1 cellular context compared by ENCODE assay signal in genomic region chr17:79188048-79188447, GRCh38.
A peak's percentile ranks its signal among the peaks of the same experiment; 100 is the strongest.
TF ChIP-seq lines count a peak whose summit lies in the region.

No MANE protein-coding gene starts in this region.

TF ChIP-seq in H1, 55 proteins besides CTCF, POLR2A, EP300 and RAD21 (continued from another document):
- no peak for TF ChIP-seq USF2 (IDR thresholded peaks at IDR 0.05; ENCODE audit: low read length)
- TF ChIP-seq ZNF274 (IDR thresholded peaks at IDR 0.05; ENCODE audit: borderline replicate concordance, extremely low read depth, low read length): no peak
- no peak for TF ChIP-seq MAX (IDR thresholded peaks at IDR 0.05)
- TF ChIP-seq SIN3A (conservative IDR thresholded peaks at IDR 0.05 in 1 of 2, IDR thresholded peaks at IDR 0.05 in 1 of 2; ENCODE audit: low read depth in 1 of 2, low read length in 2 of 2): no peak; a peak in 1 of 4 replicates
- no peak for TF ChIP-seq HDAC6 (IDR thresholded peaks at IDR 0.05; ENCODE audit: low read depth, low read length)
- no peak for TF ChIP-seq SP4 (IDR thresholded peaks at IDR 0.05; ENCODE audit: low read length)
- TF ChIP-seq HDAC2 (IDR thresholded peaks at IDR 0.05; ENCODE audit: borderline replicate concordance in 1 of 2, low read depth in 2 of 2, low read length in 2 of 2): peak in 1 of 2 experiments; percentile 56; a peak in 1 of 4 replicates
- no peak for TF ChIP-seq CHD1 (IDR thresholded peaks at IDR 0.05; ENCODE audit: low read depth, low read length)
- no peak for TF ChIP-seq TCF12 (IDR thresholded peaks at IDR 0.05; ENCODE audit: low read depth, low read length)
- no peak for TF ChIP-seq BRCA1 (IDR thresholded peaks at IDR 0.05; ENCODE audit: low read depth, low read length)
- TF ChIP-seq JUN (IDR thresholded peaks at IDR 0.05; ENCODE audit: low read depth, low read length): no peak
- TF ChIP-seq EZH2 (IDR thresholded peaks at IDR 0.05; ENCODE audit: low read depth, low read length, severe bottlenecking): no peak
- TF ChIP-seq NRF1 (IDR thresholded peaks at IDR 0.05; ENCODE audit: low read depth, low read length): no peak
- no peak for TF ChIP-seq TAF7 (optimal IDR thresholded peaks at IDR 0.05; ENCODE audit: borderline replicate concordance, low read depth, low read length)
- TF ChIP-seq RXRA (IDR thresholded peaks at IDR 0.05; ENCODE audit: insufficient read depth, low read depth, low read length): no peak
- TF ChIP-seq POLR2AphosphoS5 (IDR thresholded peaks at IDR 0.05; ENCODE audit: low read depth, low read length): no peak
- no peak for TF ChIP-seq KDM5A (IDR thresholded peaks at IDR 0.05; ENCODE audit: low read length)
- TF ChIP-seq JUND (IDR thresholded peaks at IDR 0.05; ENCODE audit: low read length): 0 out of 2 replicates have a peak, but pooled peaks have one; percentile 30
- no peak for TF ChIP-seq SP1 (IDR thresholded peaks at IDR 0.05; ENCODE audit: low read depth, low read length)
- 0 out of 2 replicates have a peak, but pooled peaks have one; percentile 6 for TF ChIP-seq CEBPB (IDR thresholded peaks at IDR 0.05; ENCODE audit: low read depth, low read length)
- no peak for TF ChIP-seq ASH2L (IDR thresholded peaks at IDR 0.05; ENCODE audit: low read length)
- no peak for TF ChIP-seq TEAD4 (IDR thresholded peaks at IDR 0.05; ENCODE audit: low read depth, low read length)
- TF ChIP-seq CREB1 (IDR thresholded peaks at IDR 0.05): 0 out of 2 replicates have a peak, but pooled peaks have one; percentile 22
- TF ChIP-seq, protein P1, sequence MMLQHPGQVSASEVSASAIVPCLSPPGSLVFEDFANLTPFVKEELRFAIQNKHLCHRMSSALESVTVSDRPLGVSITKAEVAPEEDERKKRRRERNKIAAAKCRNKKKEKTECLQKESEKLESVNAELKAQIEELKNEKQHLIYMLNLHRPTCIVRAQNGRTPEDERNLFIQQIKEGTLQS (IDR thresholded peaks at IDR 0.05; ENCODE audit: insufficient read depth, low read depth, low read length): no peak
TF ChIP-seq in H1: peak in this region for 5.
